8 cellular contexts compared by ENCODE assay signal in the genomic region with DNA sequence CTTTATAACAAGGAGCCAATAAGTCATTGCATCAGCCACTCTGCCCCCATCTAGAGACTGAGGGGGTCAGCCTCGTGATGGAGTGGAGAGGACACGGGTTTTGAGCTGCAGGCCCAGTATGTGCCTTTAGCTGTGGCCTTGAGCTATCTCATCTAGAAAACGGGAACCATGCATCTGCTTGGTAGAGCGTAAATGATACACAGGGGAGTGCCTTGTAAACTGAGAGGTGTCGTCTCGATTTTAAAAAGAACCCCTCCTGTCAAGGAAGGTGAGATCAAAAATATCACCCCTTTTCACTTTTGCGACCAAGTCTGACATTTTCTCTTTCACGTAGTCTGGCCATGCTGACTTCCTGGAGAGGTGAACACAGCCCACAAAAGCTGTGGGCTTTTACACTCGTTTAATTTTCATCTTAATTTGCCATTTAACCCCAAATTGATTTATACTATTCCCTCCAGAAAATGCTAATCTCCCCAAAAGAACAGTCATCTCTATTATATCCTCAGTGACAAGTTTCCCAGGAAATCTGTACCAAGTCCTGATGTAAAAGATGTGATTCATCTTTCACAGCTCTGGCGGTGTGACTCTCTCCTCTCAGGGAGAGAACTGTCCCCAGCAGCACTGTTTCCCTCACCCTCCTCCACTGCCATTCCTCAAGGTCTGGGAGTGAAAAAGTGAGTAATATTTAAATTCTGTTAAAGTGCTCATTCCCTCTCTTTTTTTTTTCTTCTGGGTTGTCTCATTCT. TPM values are rescaled to one million over a fixed set of nuclear protein-coding genes. Genes with fewer than 3 reads are reported as not detected.
DNase-seq lines count a peak whose midpoint lies in the region; ATAC-seq and TF ChIP-seq lines count a peak whose summit lies in the region.

No MANE protein-coding gene starts in this region.

- no peaks in the 10 kb centered on the region for H3K27me3 ChIP-seq in vagina

- H3K9me3 ChIP-seq in KOPT-K1 (ENCODE audit: insufficient read depth, low read length, poor library complexity, severe bottlenecking): no peaks in the 10 kb centered on the region
- no peaks in the 10 kb centered on the region for H3K9me3 ChIP-seq in vagina

- peak; percentile 45 for ATAC-seq in GM21717 (IDR thresholded peaks at IDR 0.05; ENCODE audit: unreplicated experiment)

- H3K36me3 ChIP-seq in KOPT-K1 (ENCODE audit: insufficient read depth, low read length) (no peaks in the 10 kb centered on the region), vagina (no peaks in the 10 kb centered on the region)

- H3K4me1 ChIP-seq in vagina: peaks cover 23% of the 10 kb centered on the region

- H3K4me3 ChIP-seq in vagina: no peak overlapping the region

- intact Hi-C loops in vagina (cut with DNase I): no loop called here

- TF ChIP-seq CTCF in GM13976 (IDR thresholded peaks at IDR 0.05; ENCODE audit: borderline replicate concordance, control extremely low read depth, extremely low read depth, insufficient read depth, missing control alignments) (no peak), vagina (IDR thresholded peaks at IDR 0.05) (no peak)

- in situ Hi-C loops in GM13976 (cut with MboI; ENCODE audit: low sequenced_read_pairs, unreplicated experiment): loop anchor here (10.0 kb wide), 1 partner anchor 191 kb away; the partner anchor contains the start of gene ARF6

- H3K27ac ChIP-seq in KOPT-K1 (ENCODE audit: low read depth, low read length, poor library complexity, severe bottlenecking): peak overlapping the region; percentile 31
- peak overlapping the region; percentile 6 for H3K27ac ChIP-seq in epithelial cell of prostate
- no peak overlapping the region for H3K27ac ChIP-seq in vagina

- DNase-seq in GM13976 (ENCODE audit: low spot score): peak; percentile 61
- no peak for DNase-seq in epithelial cell of prostate (ENCODE audit: low read depth, low spot score)
- DNase-seq in COR-L47 (lab: John Stamatoyannopoulos, UW): no peak
- DNase-seq in OCI-M2 (lab: John Stamatoyannopoulos, UW; ENCODE audit: unreplicated experiment): no peak
- no peak for DNase-seq in vagina (ENCODE audit: extremely low spot score in 2 of 2)
- no peak for DNase-seq in NCI-H69 (lab: John Stamatoyannopoulos, UW)

- TF ChIP-seq POLR2A in vagina (IDR thresholded peaks at IDR 0.05): no peak

RNA-seq across cellular contexts. Expression of gene VCPKMT, which starts 30.6 kb away (rescaled TPM):
- 2.5 TPM for total RNA-seq in vagina
